ENCODE assay signal across 26 cellular contexts in the genomic region with DNA sequence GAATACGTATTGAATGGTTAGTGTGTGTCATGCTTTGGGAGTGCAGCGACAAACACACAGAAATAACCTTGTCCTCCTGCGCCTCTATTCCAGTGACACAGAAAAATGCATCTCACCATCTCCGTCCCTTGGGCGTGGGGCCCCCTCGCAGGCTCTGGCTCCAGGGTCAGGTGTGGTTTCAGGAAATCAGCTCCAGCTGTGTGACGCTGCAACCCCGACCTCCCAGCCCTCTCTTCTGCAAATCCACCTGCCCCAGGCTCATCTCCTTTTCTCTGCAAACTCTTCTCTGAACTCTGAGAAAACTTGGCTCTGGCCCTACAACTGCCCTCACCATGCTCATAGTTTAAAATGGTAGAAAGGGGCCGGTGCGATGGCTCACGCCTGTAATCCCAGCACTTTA. TPM values are rescaled to one million over a fixed set of nuclear protein-coding genes. Genes with fewer than 3 reads are reported as not detected.
"Had no signal": no experiment of that assay in that cellular context is flagged by ENCODE, and none has a peak within 500 bp of the region (broad histone marks: within the 10 kb centered on the region; RNA-seq: fewer than 3 reads in every experiment).

No MANE protein-coding gene starts in this region.

- DNase-seq: heart right ventricle; hippocampal formation; kidney glomerular epithelial cell; left cardiac atrium; left lung; lower lobe of right lung; mammary epithelial cell; mesenchymal stem cell; naive B cell; occipital lobe; ovary; stimulated activated CD4-positive, alpha-beta T cell treated with anti-CD3 and anti-CD28 coated beads, Interleukin-15, amount 100 ng/mL, for 24 hours; stimulated activated CD4-positive, alpha-beta T cell treated with anti-CD3 and anti-CD28 coated beads, Interleukin-2, amount 100 ng/mL, for 24 hours; stimulated activated CD4-positive, alpha-beta T cell treated with anti-CD3 and anti-CD28 coated beads, Interleukin-4, amount 100 ng/mL, for 1 hour; stimulated activated naive B cell treated with anti-CD40 and anti-IgM and Interleukin-4, amounts not matched to agents 10 μg/mL and 1 μg/mL and 100 μg/mL, for 72 hours; stimulated activated naive CD8-positive, alpha-beta T cell treated with anti-CD3 and anti-CD28 coated beads, Interleukin-15, Interleukin-2, amounts not matched to agents 100 U/mL and 50 U/mL, for 24 hours had no signal

- H3K4me2 ChIP-seq: smooth muscle cell had no signal

- H3K4me1 ChIP-seq: left lung, lower lobe of right lung, right lobe of liver had no signal

- H3K36me3 ChIP-seq: heart right ventricle, left lung, lower lobe of right lung, neutrophil, ovary, right atrium auricular region, right lobe of liver, tibial nerve, vagina had no signal

- H3K27me3 ChIP-seq: heart right ventricle, neutrophil, ovary, right atrium auricular region, right lobe of liver, tibial nerve, vagina had no signal

- H3K27ac ChIP-seq: heart right ventricle, left lung, lower lobe of right lung, neutrophil, ovary, right atrium auricular region, right lobe of liver, tibial nerve, vagina had no signal

- ATAC-seq: heart right ventricle; left cardiac atrium; left lung; lower lobe of right lung; natural killer cell treated with Interleukin-12 subunit alpha and Interleukin-12 subunit beta and Interleukin-15 and Interleukin-18, amount 100 ng/mL, for 72 hours; right lobe of liver; stimulated activated naive B cell treated with anti-CD40 and anti-IgM and Interleukin-4, amounts not matched to agents 10 μg/mL and 1 μg/mL and 100 μg/mL, for 72 hours; stimulated activated naive CD8-positive, alpha-beta T cell treated with anti-CD3 and anti-CD28 coated beads, Interleukin-15, Interleukin-2, amounts not matched to agents 100 U/mL and 50 U/mL, for 24 hours had no signal

- H3K9me3 ChIP-seq: lower lobe of right lung, neutrophil, ovary, right lobe of liver, tibial nerve, vagina had no signal

- H3K4me3 ChIP-seq: heart right ventricle, left lung, lower lobe of right lung, ovary, right atrium auricular region, right lobe of liver, smooth muscle cell, tibial nerve, vagina had no signal

RNA-seq across cellular contexts. Expression of a gene that starts 51.3 kb away (rescaled TPM):
- total RNA-seq: mammary epithelial cell; mononuclear cell; natural killer cell treated with Interleukin-12 subunit alpha and Interleukin-12 subunit beta and Interleukin-15 and Interleukin-18, amount 100 ng/mL, for 72 hours; pulmonary artery endothelial cell; smooth muscle cell had no signal
- polyA plus RNA-seq: keratinocyte, mammary epithelial cell, smooth muscle cell had no signal
